Comparison of ENCODE assay signal across 2 cellular contexts in genomic region chr14:93946506-93947170, GRCh38.
TF ChIP-seq lines count a peak whose summit lies in the region.

No MANE protein-coding gene starts in this region.

TF ChIP-seq in H1, 55 proteins besides CTCF, POLR2A, EP300 and RAD21:
- no peak for TF ChIP-seq BRCA1 (IDR thresholded peaks at IDR 0.05; ENCODE audit: low read depth, low read length)
- no peak for TF ChIP-seq SIX5 (IDR thresholded peaks at IDR 0.05; ENCODE audit: low read depth, low read length)
- TF ChIP-seq CEBPB (IDR thresholded peaks at IDR 0.05; ENCODE audit: low read depth, low read length) = no peak
- no peak for TF ChIP-seq SUZ12 (IDR thresholded peaks at IDR 0.05; ENCODE audit: low read length)
- no peak for TF ChIP-seq POLR2AphosphoS5 (IDR thresholded peaks at IDR 0.05; ENCODE audit: low read depth, low read length)
- TF ChIP-seq, protein P1, sequence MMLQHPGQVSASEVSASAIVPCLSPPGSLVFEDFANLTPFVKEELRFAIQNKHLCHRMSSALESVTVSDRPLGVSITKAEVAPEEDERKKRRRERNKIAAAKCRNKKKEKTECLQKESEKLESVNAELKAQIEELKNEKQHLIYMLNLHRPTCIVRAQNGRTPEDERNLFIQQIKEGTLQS (IDR thresholded peaks at IDR 0.05; ENCODE audit: insufficient read depth, low read depth, low read length) = no peak

TF ChIP-seq in WTC11, 78 proteins besides CTCF, POLR2A, EP300 and RAD21:
- TF ChIP-seq, protein P2, sequence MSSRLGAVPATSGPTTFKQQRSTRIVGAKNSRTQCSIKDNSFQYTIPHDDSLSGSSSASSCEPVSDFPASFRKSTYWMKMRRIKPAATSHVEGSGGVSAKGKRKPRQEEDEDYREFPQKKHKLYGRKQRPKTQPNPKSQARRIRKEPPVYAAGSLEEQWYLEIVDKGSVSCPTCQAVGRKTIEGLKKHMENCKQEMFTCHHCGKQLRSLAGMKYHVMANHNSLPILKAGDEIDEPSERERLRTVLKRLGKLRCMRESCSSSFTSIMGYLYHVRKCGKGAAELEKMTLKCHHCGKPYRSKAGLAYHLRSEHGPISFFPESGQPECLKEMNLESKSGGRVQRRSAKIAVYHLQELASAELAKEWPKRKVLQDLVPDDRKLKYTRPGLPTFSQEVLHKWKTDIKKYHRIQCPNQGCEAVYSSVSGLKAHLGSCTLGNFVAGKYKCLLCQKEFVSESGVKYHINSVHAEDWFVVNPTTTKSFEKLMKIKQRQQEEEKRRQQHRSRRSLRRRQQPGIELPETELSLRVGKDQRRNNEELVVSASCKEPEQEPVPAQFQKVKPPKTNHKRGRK (CRISPR knock-in tag; IDR thresholded peaks at IDR 0.05; ENCODE audit: borderline replicate concordance) = no peak
- TF ChIP-seq, protein P3, sequence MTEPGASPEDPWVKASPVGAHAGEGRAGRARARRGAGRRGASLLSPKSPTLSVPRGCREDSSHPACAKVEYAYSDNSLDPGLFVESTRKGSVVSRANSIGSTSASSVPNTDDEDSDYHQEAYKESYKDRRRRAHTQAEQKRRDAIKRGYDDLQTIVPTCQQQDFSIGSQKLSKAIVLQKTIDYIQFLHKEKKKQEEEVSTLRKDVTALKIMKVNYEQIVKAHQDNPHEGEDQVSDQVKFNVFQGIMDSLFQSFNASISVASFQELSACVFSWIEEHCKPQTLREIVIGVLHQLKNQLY (CRISPR knock-in tag; IDR thresholded peaks at IDR 0.05) = no peak
- TF ChIP-seq ETV6 (CRISPR knock-in tag; IDR thresholded peaks at IDR 0.05) (no peak), SMAD3 (CRISPR knock-in tag; IDR thresholded peaks at IDR 0.05; ENCODE audit: borderline replicate concordance) (no peak), ZNF121 (CRISPR knock-in tag; IDR thresholded peaks at IDR 0.05) (no peak), SP1 (CRISPR knock-in tag; conservative IDR thresholded peaks at IDR 0.05) (no peak), NFE2L1 (CRISPR knock-in tag; IDR thresholded peaks at IDR 0.05) (no peak)
- TF ChIP-seq, protein P4, sequence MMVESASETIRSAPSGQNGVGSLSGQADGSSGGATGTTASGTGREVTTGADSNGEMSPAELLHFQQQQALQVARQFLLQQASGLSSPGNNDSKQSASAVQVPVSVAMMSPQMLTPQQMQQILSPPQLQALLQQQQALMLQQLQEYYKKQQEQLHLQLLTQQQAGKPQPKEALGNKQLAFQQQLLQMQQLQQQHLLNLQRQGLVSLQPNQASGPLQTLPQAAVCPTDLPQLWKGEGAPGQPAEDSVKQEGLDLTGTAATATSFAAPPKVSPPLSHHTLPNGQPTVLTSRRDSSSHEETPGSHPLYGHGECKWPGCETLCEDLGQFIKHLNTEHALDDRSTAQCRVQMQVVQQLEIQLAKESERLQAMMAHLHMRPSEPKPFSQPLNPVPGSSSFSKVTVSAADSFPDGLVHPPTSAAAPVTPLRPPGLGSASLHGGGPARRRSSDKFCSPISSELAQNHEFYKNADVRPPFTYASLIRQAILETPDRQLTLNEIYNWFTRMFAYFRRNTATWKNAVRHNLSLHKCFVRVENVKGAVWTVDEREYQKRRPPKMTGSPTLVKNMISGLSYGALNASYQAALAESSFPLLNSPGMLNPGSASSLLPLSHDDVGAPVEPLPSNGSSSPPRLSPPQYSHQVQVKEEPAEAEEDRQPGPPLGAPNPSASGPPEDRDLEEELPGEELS (CRISPR knock-in tag; IDR thresholded peaks at IDR 0.05) = no peak
